2 cellular contexts compared by ENCODE assay signal in genomic region chr16:16096858-16097213, GRCh38.
TF ChIP-seq lines count a peak whose summit lies in the region.

No MANE protein-coding gene starts in this region.

TF ChIP-seq in GM23338, 12 proteins besides CTCF, POLR2A, EP300 and RAD21 (continued from another document):
- TF ChIP-seq ZNF462 (CRISPR knock-in tag; IDR thresholded peaks at IDR 0.05) (no peak), JUNB (IDR thresholded peaks at IDR 0.05; ENCODE audit: unreplicated experiment) (no peak), REST (IDR thresholded peaks at IDR 0.05; ENCODE audit: unreplicated experiment) (no peak), POLR2AphosphoS5 (IDR thresholded peaks at IDR 0.05; ENCODE audit: low read depth) (no peak), NANOG (IDR thresholded peaks at IDR 0.05; ENCODE audit: borderline replicate concordance) (no peak)

TF ChIP-seq in WTC11, 78 proteins besides CTCF, POLR2A, EP300 and RAD21 (continued from another document):
- TF ChIP-seq PREB (CRISPR knock-in tag; IDR thresholded peaks at IDR 0.05; ENCODE audit: borderline replicate concordance): no peak
- no peak for TF ChIP-seq SMAD3 (CRISPR knock-in tag; IDR thresholded peaks at IDR 0.05; ENCODE audit: borderline replicate concordance)
- no peak for TF ChIP-seq CDX4 (CRISPR knock-in tag; IDR thresholded peaks at IDR 0.05; ENCODE audit: borderline replicate concordance)
- TF ChIP-seq ZNF423 (CRISPR knock-in tag; IDR thresholded peaks at IDR 0.05): no peak
- no peak for TF ChIP-seq MYBL2 (CRISPR knock-in tag; IDR thresholded peaks at IDR 0.05)
- TF ChIP-seq TEAD1 (CRISPR knock-in tag; IDR thresholded peaks at IDR 0.05): no peak
- TF ChIP-seq ZNF121 (CRISPR knock-in tag; IDR thresholded peaks at IDR 0.05): no peak
- no peak for TF ChIP-seq E2F5 (CRISPR knock-in tag; IDR thresholded peaks at IDR 0.05)
- no peak for TF ChIP-seq GRHL2 (CRISPR knock-in tag; IDR thresholded peaks at IDR 0.05; ENCODE audit: insufficient replicate concordance, severe bottlenecking)
